Comparison of ENCODE assay signal across 7 cellular contexts in the genomic region with DNA sequence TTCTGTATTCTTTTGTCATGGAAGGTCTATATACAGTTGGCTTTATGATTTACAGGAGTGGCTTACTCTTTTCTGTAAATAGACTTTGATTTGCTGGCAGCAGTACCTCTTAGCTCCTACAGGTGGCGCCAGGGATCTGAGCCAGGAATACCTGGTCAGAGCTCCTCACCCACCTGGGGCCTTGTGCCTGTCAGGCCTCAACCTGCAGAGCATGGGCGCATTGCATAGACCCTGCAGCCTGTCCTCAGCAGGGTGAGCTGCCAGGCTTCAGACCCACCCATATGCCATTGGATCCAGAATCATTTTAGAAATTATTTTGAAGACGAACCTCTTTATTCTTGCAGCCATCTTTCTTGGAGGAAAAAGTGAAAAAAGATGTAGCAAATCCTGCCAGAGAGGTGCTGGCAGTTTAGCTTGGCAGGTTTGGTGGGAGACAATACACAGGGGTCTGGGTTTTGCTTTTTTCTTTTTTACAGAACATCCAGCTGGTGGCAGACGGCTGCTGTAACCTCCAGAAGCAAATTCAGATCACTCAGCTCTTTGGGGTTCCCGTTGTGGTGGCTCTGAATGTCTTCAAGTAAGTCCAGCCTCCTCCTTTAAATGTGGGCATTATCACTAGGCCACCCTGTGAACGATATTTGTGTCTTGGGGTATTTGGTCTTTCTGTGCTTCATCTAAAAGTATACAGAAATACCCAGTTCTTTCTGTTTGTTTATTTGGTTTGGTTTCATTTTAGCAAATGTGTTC.
DNase-seq lines count a peak whose midpoint lies in the region; ATAC-seq and TF ChIP-seq lines count a peak whose summit lies in the region.

No MANE protein-coding gene starts in this region.

- no peak overlapping the region for H3K27ac Mint-ChIP-seq in activated CD4-positive, alpha-beta T cell treated with anti-CD3 and anti-CD28 coated beads for 36 hours

- H3K9me3 ChIP-seq in lower lobe of right lung, result no peaks in the 10 kb centered on the region

- H3K4me1 Mint-ChIP-seq in activated CD4-positive, alpha-beta T cell treated with anti-CD3 and anti-CD28 coated beads for 36 hours, result peaks cover 1% of the 10 kb centered on the region

- DNase-seq in NCI-H2171 (lab: John Stamatoyannopoulos, UW) (peak; percentile 13), dedifferentiated amniotic fluid mesenchymal stem cell (ENCODE audit: extremely low spot score) (peak; percentile 49), lower lobe of right lung (peak; percentile 68)
- peak; percentile 75 for DNase-seq in activated CD4-positive, alpha-beta T cell treated with anti-CD3 and anti-CD28 coated beads for 36 hours
- peak; percentile 14 for DNase-seq in stimulated activated CD8-positive, alpha-beta memory T cell treated with anti-CD3 and anti-CD28 coated beads, Interleukin-12 subunit alpha, Interleukin-12 subunit beta, amount 100 ng/mL, for 4 hours (ENCODE audit: low read depth)

- TF ChIP-seq CTCF in GM12874 (IDR thresholded peaks at IDR 0.05; ENCODE audit: insufficient read depth, low read depth, low read length), result peak; percentile 93
- TF ChIP-seq CTCF in lower lobe of right lung (IDR thresholded peaks at IDR 0.05), result peak; percentile 99

- ATAC-seq in HG02870 (IDR thresholded peaks at IDR 0.05; ENCODE audit: unreplicated experiment) (peak; percentile 74), lower lobe of right lung (peak; percentile 83 to 88)
- peak; percentile 61 for ATAC-seq in activated CD4-positive, alpha-beta T cell treated with anti-CD3 and anti-CD28 coated beads for 36 hours

- intact Hi-C loops in activated CD4-positive, alpha-beta T cell treated with anti-CD3 and anti-CD28 coated beads for 36 hours (cut with DNase I, micrococcal nuclease), result loop anchor here (1.0 to 10.0 kb wide), 3 partner anchors 310 to 470 kb away; no protein-coding TSS in a partner anchor
- intact Hi-C loops in lower lobe of right lung (cut with DNase I), result loop anchor here (5.0 kb wide), 1 partner anchor 308 kb away; no protein-coding TSS in a partner anchor

- peak overlapping the region; percentile 14 for H3K4me3 ChIP-seq in lower lobe of right lung

- peaks cover 50% of the 10 kb centered on the region for H3K36me3 Mint-ChIP-seq in activated CD4-positive, alpha-beta T cell treated with anti-CD3 and anti-CD28 coated beads for 36 hours (ENCODE audit: low read depth)

- CTCF ChIA-PET in activated CD4-positive, alpha-beta T cell treated with anti-CD3 and anti-CD28 coated beads for 36 hours (lab: Charles Lee), result interaction anchor here (0.5 to 7.4 kb wide), 30 partner anchors 10 to 845 kb away, joined by 3 to 161 read pairs (median 4); no protein-coding TSS in a partner anchor

- POLR2A ChIA-PET in activated CD4-positive, alpha-beta T cell treated with anti-CD3 and anti-CD28 coated beads for 36 hours (lab: Charles Lee), result interaction anchor here (1.0 kb wide), 1 partner anchor 320 kb away, joined by 4 read pairs; no protein-coding TSS in a partner anchor

- peak overlapping the region; percentile 42 for H3K27ac ChIP-seq in lower lobe of right lung

- H3K4me3 Mint-ChIP-seq in activated CD4-positive, alpha-beta T cell treated with anti-CD3 and anti-CD28 coated beads for 36 hours, result no peak overlapping the region

- H3K4me1 ChIP-seq in lower lobe of right lung, result peaks cover 8% of the 10 kb centered on the region

- H3K27me3 Mint-ChIP-seq in activated CD4-positive, alpha-beta T cell treated with anti-CD3 and anti-CD28 coated beads for 36 hours, result no peaks in the 10 kb centered on the region

- no peaks in the 10 kb centered on the region for H3K27me3 ChIP-seq in lower lobe of right lung (ENCODE audit: low read depth)

- peaks cover 6% of the 10 kb centered on the region for H3K36me3 ChIP-seq in lower lobe of right lung

- no peaks in the 10 kb centered on the region for H3K9me3 Mint-ChIP-seq in activated CD4-positive, alpha-beta T cell treated with anti-CD3 and anti-CD28 coated beads for 36 hours (ENCODE audit: low read depth)

Comparison
In these comparisons a context has a peak if more than half of its experiments do, and no peak if none do; other contexts are left out.
1. Peak in every context shown above with its lines: DNase-seq, ATAC-seq, H3K4me3 ChIP-seq and H3K27ac ChIP-seq.
2. DNase-seq: peak in every context shown above with its lines; median percentile 75 in activated CD4-positive, alpha-beta T cell treated with anti-CD3 and anti-CD28 coated beads for 36 hours; 68 in lower lobe of right lung; 49 in dedifferentiated amniotic fluid mesenchymal stem cell; 14 in stimulated activated CD8-positive, alpha-beta memory T cell treated with anti-CD3 and anti-CD28 coated beads, Interleukin-12 subunit alpha, Interleukin-12 subunit beta, amount 100 ng/mL, for 4 hours; 13 in NCI-H2171.